In the genomic region with DNA sequence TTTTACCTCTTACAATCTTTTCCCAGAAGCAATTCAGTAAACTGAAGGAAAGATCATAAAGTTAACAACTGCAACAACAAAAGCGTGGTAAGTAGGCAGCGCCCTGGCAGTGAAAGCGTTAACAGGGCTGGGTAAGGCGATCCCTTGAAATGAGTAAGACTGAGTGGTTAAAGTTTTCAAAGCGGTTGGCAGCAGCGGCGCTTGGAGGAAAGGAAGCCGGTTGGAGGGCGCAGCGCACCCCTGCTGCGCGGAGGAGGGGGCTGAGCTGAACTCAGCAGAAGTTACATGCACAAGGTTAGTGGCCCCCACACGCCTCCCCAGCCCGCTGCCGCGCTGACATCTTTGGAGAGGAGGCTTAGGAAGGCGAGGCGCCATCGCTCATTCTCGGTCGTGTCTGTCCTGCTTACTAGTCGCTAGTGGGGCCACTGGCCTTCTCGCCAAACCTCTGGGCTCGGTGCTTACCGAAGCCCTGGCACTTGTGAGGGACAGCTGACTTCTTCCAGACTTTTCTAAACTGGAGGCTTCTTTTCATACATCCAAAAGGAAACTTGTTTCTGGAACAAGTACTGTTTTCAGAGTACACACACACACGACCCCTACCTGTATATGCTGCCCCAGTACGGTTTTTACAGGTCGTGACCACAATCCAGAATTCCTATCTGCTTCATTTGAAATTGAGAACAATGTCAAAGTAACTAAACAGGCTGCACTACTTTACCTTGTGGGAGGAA, we compare ENCODE assay signal across 9 cellular contexts. TPM values are rescaled to one million over a fixed set of nuclear protein-coding genes. Genes with fewer than 3 reads are reported as not detected.
DNase-seq lines count a peak whose midpoint lies in the region; ATAC-seq and TF ChIP-seq lines count a peak whose summit lies in the region.
"Had no signal": no experiment of that assay in that cellular context is flagged by ENCODE, and none has a peak within 500 bp of the region (broad histone marks: within the 10 kb centered on the region; RNA-seq: fewer than 3 reads in every experiment).

A gene with protein sequence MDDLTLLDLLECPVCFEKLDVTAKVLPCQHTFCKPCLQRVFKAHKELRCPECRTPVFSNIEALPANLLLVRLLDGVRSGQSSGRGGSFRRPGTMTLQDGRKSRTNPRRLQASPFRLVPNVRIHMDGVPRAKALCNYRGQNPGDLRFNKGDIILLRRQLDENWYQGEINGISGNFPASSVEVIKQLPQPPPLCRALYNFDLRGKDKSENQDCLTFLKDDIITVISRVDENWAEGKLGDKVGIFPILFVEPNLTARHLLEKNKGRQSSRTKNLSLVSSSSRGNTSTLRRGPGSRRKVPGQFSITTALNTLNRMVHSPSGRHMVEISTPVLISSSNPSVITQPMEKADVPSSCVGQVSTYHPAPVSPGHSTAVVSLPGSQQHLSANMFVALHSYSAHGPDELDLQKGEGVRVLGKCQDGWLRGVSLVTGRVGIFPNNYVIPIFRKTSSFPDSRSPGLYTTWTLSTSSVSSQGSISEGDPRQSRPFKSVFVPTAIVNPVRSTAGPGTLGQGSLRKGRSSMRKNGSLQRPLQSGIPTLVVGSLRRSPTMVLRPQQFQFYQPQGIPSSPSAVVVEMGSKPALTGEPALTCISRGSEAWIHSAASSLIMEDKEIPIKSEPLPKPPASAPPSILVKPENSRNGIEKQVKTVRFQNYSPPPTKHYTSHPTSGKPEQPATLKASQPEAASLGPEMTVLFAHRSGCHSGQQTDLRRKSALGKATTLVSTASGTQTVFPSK (plus strand): TSS at position 178 of the 731 bp plus-strand sequence. CDS start 1,351 bp downstream, outside the sequence.

- H3K9ac ChIP-seq in HUES64 (ENCODE audit: low read depth, low read length) = peak within 1 kb of the TSS; percentile 67

- H3K4me1 ChIP-seq in HUES64 (ENCODE audit: insufficient read depth, low read length) (peaks cover 38% of the 10 kb centered on the region), osteoblast (ENCODE audit: insufficient read depth, low read length) (peaks cover 38% of the 10 kb centered on the region)

- DNase-seq in AG10803 (ENCODE audit: low read depth) (peak; percentile 55), foreskin fibroblast (peak; percentile 45 to 75), osteoblast (ENCODE audit: insufficient read length, low spot score, missing footprints) (peak; percentile 82), OCI-M2 (lab: John Stamatoyannopoulos, UW; ENCODE audit: unreplicated experiment) (no peak), NCI-H187 treated with DMSO at 0.1 percent for 48 hours (lab: John Stamatoyannopoulos, UW) (no peak)
- peak; percentile 55 for DNase-seq in activated CD4-positive, alpha-beta memory T cell treated with anti-CD3 and anti-CD28 coated beads, Interleukin-2, amount 10 ng/mL, durations not matched to agents 7 days and 5 days

- no peak within 1 kb of the TSS for H3K27ac Mint-ChIP-seq in activated CD4-positive, alpha-beta memory T cell treated with anti-CD3 and anti-CD28 coated beads, Interleukin-2, amount 10 ng/mL, durations not matched to agents 7 days and 5 days
- H3K27ac Mint-ChIP-seq: memory B cell had no signal

- CTCF ChIA-PET in activated CD4-positive, alpha-beta memory T cell treated with anti-CD3 and anti-CD28 coated beads, Interleukin-2, amount 10 ng/mL, durations not matched to agents 7 days and 5 days (lab: Charles Lee) = interaction anchor here (2.4 kb wide), 1 partner anchor 9 kb away, joined by 11 read pairs; no protein-coding TSS in a partner anchor

- H3K9me3 Mint-ChIP-seq in activated CD4-positive, alpha-beta memory T cell treated with anti-CD3 and anti-CD28 coated beads, Interleukin-2, amount 10 ng/mL, durations not matched to agents 7 days and 5 days = no peaks in the 10 kb centered on the region

- peak within 1 kb of the TSS; percentile 94 for H2AFZ ChIP-seq in osteoblast (ENCODE audit: low read length)

- H3K27me3 ChIP-seq in HUES64 (ENCODE audit: insufficient read depth, low read length) (no peaks in the 10 kb centered on the region), osteoblast (ENCODE audit: insufficient read depth, low read length) (no peaks in the 10 kb centered on the region)

- peak within 1 kb of the TSS; percentile 59 for H3K4me3 Mint-ChIP-seq in activated CD4-positive, alpha-beta memory T cell treated with anti-CD3 and anti-CD28 coated beads, Interleukin-2, amount 10 ng/mL, durations not matched to agents 7 days and 5 days
- H3K4me3 Mint-ChIP-seq: memory B cell had no signal

- H4K20me1 ChIP-seq in osteoblast (ENCODE audit: insufficient read depth, low read length) = no peaks in the 10 kb centered on the region

- peaks cover 43% of the 10 kb centered on the region for H3K4me1 Mint-ChIP-seq in activated CD4-positive, alpha-beta memory T cell treated with anti-CD3 and anti-CD28 coated beads, Interleukin-2, amount 10 ng/mL, durations not matched to agents 7 days and 5 days

- H3K79me2 ChIP-seq in osteoblast (ENCODE audit: insufficient read depth, low read length) = no peaks in the 10 kb centered on the region

- no peaks in the 10 kb centered on the region for H3K36me3 ChIP-seq in HUES64 (ENCODE audit: insufficient read depth, low read length)
- no peaks in the 10 kb centered on the region for H3K36me3 ChIP-seq in osteoblast (ENCODE audit: insufficient read depth, low read length)

- no peak for ATAC-seq in HG02973 (IDR thresholded peaks at IDR 0.05; ENCODE audit: unreplicated experiment)

- no peaks in the 10 kb centered on the region for H3K36me3 Mint-ChIP-seq in activated CD4-positive, alpha-beta memory T cell treated with anti-CD3 and anti-CD28 coated beads, Interleukin-2, amount 10 ng/mL, durations not matched to agents 7 days and 5 days (ENCODE audit: low read depth)

- H3K27ac ChIP-seq in HUES64 (ENCODE audit: low read depth, low read length) (peak within 1 kb of the TSS; percentile 78), osteoblast (ENCODE audit: low read depth, low read length) (peak within 1 kb of the TSS; percentile 49)

- peak within 1 kb of the TSS; percentile 92 for H3K4me2 ChIP-seq in osteoblast (ENCODE audit: insufficient read depth, low read length)

- TF ChIP-seq CTCF in AG10803 (conservative IDR thresholded peaks at IDR 0.05; ENCODE audit: low read length) = no peak
- no peak for TF ChIP-seq CTCF in foreskin fibroblast (IDR thresholded peaks at IDR 0.05; ENCODE audit: low read depth, low read length)
- TF ChIP-seq CTCF in osteoblast (IDR thresholded peaks at IDR 0.05; ENCODE audit: extremely low read depth, low read depth, low read length) = no peak

- H3K27me3 Mint-ChIP-seq in activated CD4-positive, alpha-beta memory T cell treated with anti-CD3 and anti-CD28 coated beads, Interleukin-2, amount 10 ng/mL, durations not matched to agents 7 days and 5 days = peaks cover 65% of the 10 kb centered on the region

- POLR2A ChIA-PET in activated CD4-positive, alpha-beta memory T cell treated with anti-CD3 and anti-CD28 coated beads, Interleukin-2, amount 10 ng/mL, durations not matched to agents 7 days and 5 days (lab: Charles Lee) = interaction anchor here (1.2 kb wide), 1 partner anchor 10 kb away, joined by 7 read pairs; no protein-coding TSS in a partner anchor

- H3K4me3 ChIP-seq in AG10803 (ENCODE audit: low read length) (peak within 1 kb of the TSS; percentile 65), HUES64 (ENCODE audit: low read length) (peak within 1 kb of the TSS; percentile 57), foreskin fibroblast (ENCODE audit: low read depth in 1 of 2, low read length in 2 of 2) (peak within 1 kb of the TSS; percentile 49 to 57), osteoblast (ENCODE audit: insufficient read depth, low read length) (peak within 1 kb of the TSS; percentile 82)

- under 1% methylated on average over 28 of the region's 28 CpGs for WGBS in HUES64

- H3K9me3 ChIP-seq in HUES64 (ENCODE audit: insufficient read depth, low read depth, low read length) (no peaks in the 10 kb centered on the region), osteoblast (ENCODE audit: low read depth, low read length) (no peaks in the 10 kb centered on the region)

RNA-seq across cellular contexts. Expression of the gene that starts here (rescaled TPM):
- polyA plus RNA-seq in HUES64 (2013, experiment 1 of 2) = 1.1 TPM
- 0.82 TPM for polyA plus RNA-seq in HUES64 (2013, experiment 2 of 2)
- total RNA-seq in activated CD4-positive, alpha-beta memory T cell treated with anti-CD3 and anti-CD28 coated beads, Interleukin-2, amount 10 ng/mL, durations not matched to agents 7 days and 5 days = under 1 TPM; 0.38 to 0.48 TPM
- total RNA-seq in osteoblast = 2.9 and 4.0 TPM in 2 replicates

Comparison
In these comparisons a context has a peak if more than half of its experiments do, and no peak if none do; other contexts are left out.
1. Peak in DNase-seq in activated CD4-positive, alpha-beta memory T cell treated with anti-CD3 and anti-CD28 coated beads, Interleukin-2, amount 10 ng/mL, durations not matched to agents 7 days and 5 days; RNA of the gene not detected or under 1 TPM.
2. DNase-seq: peak in AG10803 (single experiment), foreskin fibroblast (2 of 2) and osteoblast (single experiment); none in OCI-M2 (single experiment) and NCI-H187 treated with DMSO at 0.1 percent for 48 hours (single experiment).
3. Peak in every context shown above with its lines, with median percentiles within 50 percentile points of each other: H3K4me3 ChIP-seq.